In genomic region chr15:61819386-61819785, GRCh38 we compare ENCODE assay signal across 24 cellular contexts.
"Had no signal": no experiment of that assay in that cellular context is flagged by ENCODE, and none has a peak within 500 bp of the region (broad histone marks: within the 10 kb centered on the region; RNA-seq: fewer than 3 reads in every experiment).

No MANE protein-coding gene starts in this region.

- H3K9me3 ChIP-seq: gastroesophageal sphincter, heart left ventricle, left lung, lower lobe of right lung had no signal

- H3K4me3 ChIP-seq: coronary artery, dorsolateral prefrontal cortex, gastroesophageal sphincter, heart left ventricle, hepatocyte, left lung, lower lobe of right lung had no signal

- H3K4me3 Mint-ChIP-seq: effector memory CD8-positive, alpha-beta T cell; endodermal cell; immature natural killer cell; naive B cell had no signal

- H3K27ac ChIP-seq: coronary artery, dorsolateral prefrontal cortex, epithelial cell of prostate, foreskin keratinocyte, gastroesophageal sphincter, heart left ventricle, hepatocyte, left lung, lower lobe of right lung had no signal

- DNase-seq: dermis blood vessel endothelial cell; dorsolateral prefrontal cortex; effector CD8-positive, alpha-beta T cell; effector memory CD8-positive, alpha-beta T cell; endodermal cell; erythroblast; foreskin keratinocyte; heart left ventricle; hypothalamus; immature natural killer cell; islet precursor cell; kidney; kidney glomerular epithelial cell; left lung; left ventricle myocardium superior; lower lobe of right lung; mesenchymal stem cell; midbrain; naive B cell had no signal

- H3K9me3 Mint-ChIP-seq: effector memory CD8-positive, alpha-beta T cell; endodermal cell had no signal

- H3K4me1 ChIP-seq: foreskin keratinocyte, gastroesophageal sphincter, heart left ventricle, left lung, lower lobe of right lung had no signal

- ATAC-seq: effector memory CD8-positive, alpha-beta T cell; esophagus mucosa; foreskin keratinocyte; gastroesophageal sphincter; heart left ventricle; left lung; left ventricle myocardium superior; lower lobe of right lung had no signal

- H3K36me3 ChIP-seq: gastroesophageal sphincter, heart left ventricle, left lung, lower lobe of right lung had no signal

- H3K27me3 ChIP-seq: hepatocyte had no signal

- H3K4me1 Mint-ChIP-seq: immature natural killer cell, naive B cell had no signal

- H3K27ac Mint-ChIP-seq: effector memory CD8-positive, alpha-beta T cell; endodermal cell; immature natural killer cell; naive B cell had no signal

- H3K36me3 Mint-ChIP-seq: immature natural killer cell, naive B cell had no signal
